20 cellular contexts compared by ENCODE assay signal in the genomic region with DNA sequence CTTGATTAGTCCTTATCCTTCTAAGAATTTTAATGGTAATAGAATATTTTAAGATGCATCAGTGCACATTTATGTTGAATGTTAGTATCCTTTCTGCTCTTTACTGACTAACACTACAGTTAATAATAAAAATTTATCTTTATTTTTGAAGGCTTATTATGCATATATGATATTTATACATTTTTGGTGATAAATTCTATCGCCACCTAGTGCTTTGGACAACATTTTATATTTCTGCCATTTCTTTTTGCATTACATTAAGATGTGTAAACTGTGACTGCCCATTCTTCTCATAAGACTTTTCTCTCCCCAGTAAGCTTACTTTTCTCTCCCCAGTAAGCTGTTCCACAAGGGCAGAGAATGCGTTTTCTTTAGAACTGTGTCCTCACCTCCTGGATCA.
DNase-seq lines count a peak whose midpoint lies in the region; ATAC-seq, FAIRE-seq and TF ChIP-seq lines count a peak whose summit lies in the region.
"Had no signal": no experiment of that assay in that cellular context is flagged by ENCODE, and none has a peak within 500 bp of the region (broad histone marks: within the 10 kb centered on the region; RNA-seq: fewer than 3 reads in every experiment).

No MANE protein-coding gene starts in this region.

- 12% methylated on average over 2 of the region's 2 CpGs for WGBS in HepG2 (ENCODE audit: low lambda C conversion rate)

- H3K4me2 ChIP-seq in PC-3 (ENCODE audit: low read length) (no peak overlapping the region), HepG2 (ENCODE audit: low read depth, low read length) (no peak overlapping the region)
- H3K4me2 ChIP-seq: A549 had no signal

- no peak for FAIRE-seq in HepG2 (lab: Jason Lieb, UNC)
- FAIRE-seq: A549, K562 had no signal

- no peak overlapping the region for H3K27ac Mint-ChIP-seq in HFFc6
- H3K27ac Mint-ChIP-seq: CD4-positive, alpha-beta T cell had no signal

- TF ChIP-seq CTCF in AG04450 (IDR thresholded peaks at IDR 0.05; ENCODE audit: low read depth, low read length): peak; percentile 22; the same call in 1 of the 2 replicates
- TF ChIP-seq CTCF in HFFc6 (IDR thresholded peaks at IDR 0.05): peak; percentile 60
- TF ChIP-seq CTCF in PC-3 (conservative IDR thresholded peaks at IDR 0.05; ENCODE audit: low read depth, low read length): peak; percentile 30; the same call in 1 of the 2 replicates
- TF ChIP-seq CTCF in foreskin keratinocyte (conservative IDR thresholded peaks at IDR 0.05): peak; percentile 44
- no peak for TF ChIP-seq CTCF in HepG2 (CRISPR knock-in tag; IDR thresholded peaks at IDR 0.05)

- intact Hi-C loops in PC-3 (cut with micrococcal nuclease) (loop anchor here (5.0 kb wide), 1 partner anchor 248 kb away; no protein-coding TSS in a partner anchor), HepG2 (cut with micrococcal nuclease; ENCODE audit: unreplicated experiment) (no loop called here)

- H3K9ac ChIP-seq in PC-3 (ENCODE audit: low read length) (no peak overlapping the region), HepG2 (ENCODE audit: insufficient read depth, low read depth, low read length) (no peak overlapping the region)

- no peaks in the 10 kb centered on the region for H4K20me1 ChIP-seq in PC-3 (ENCODE audit: low read length)
- no peaks in the 10 kb centered on the region for H4K20me1 ChIP-seq in HepG2 (ENCODE audit: insufficient read depth, low read length)

- peaks cover 20% of the 10 kb centered on the region for H3K4me1 Mint-ChIP-seq in HFFc6 (ENCODE audit: low read depth)

- no peaks in the 10 kb centered on the region for H3K9me3 ChIP-seq in AG04450 (ENCODE audit: control insufficient read depth, insufficient read depth, low read length)
- no peaks in the 10 kb centered on the region for H3K9me3 ChIP-seq in PC-3 (ENCODE audit: low read length)
- H3K9me3 ChIP-seq in HepG2 (ENCODE audit: low read length): no peaks in the 10 kb centered on the region
- H3K9me3 ChIP-seq: A549, Peyer's patch, SJCRH30 had no signal

- DNase-seq in AG04450 (ENCODE audit: low read depth, low spot score): no peak
- no peak for DNase-seq in HFFc6
- no peak for DNase-seq in PC-3
- DNase-seq in foreskin keratinocyte: no peak
- DNase-seq in HepG2 (ENCODE audit: low spot score): no peak
- DNase-seq in activated CD8-positive, alpha-beta memory T cell treated with anti-CD3 and anti-CD28 coated beads for 24 hours: no peak
- DNase-seq in NAMALWA (ENCODE audit: low spot score): no peak
- no peak for DNase-seq in amniotic stem cell (lab: John Stamatoyannopoulos, UW)
- DNase-seq: CD4-positive, alpha-beta T cell; DMS 273 treated with DMSO at 0.1 percent for 48 hours; DMS79 treated with DMSO at 0.1 percent for 48 hours; H7; NCI-H1105; NCI-H2029 treated with DMSO at 0.1 percent for 48 hours; NCI-H2171; NCI-H524 treated with DMSO at 0.1 percent for 48 hours; Peyer's patch; SJCRH30 had no signal

- CTCF ChIA-PET in AG04450 (lab: Charles Lee) (interaction anchor here (0.6 to 0.7 kb wide), 2 partner anchors 208 to 251 kb away, joined by 3 read pairs; no protein-coding TSS in a partner anchor), PC-3 (lab: Charles Lee) (no interaction called here), HepG2 (lab: Yijun Ruan, JAX; ENCODE audit: low intra/inter-chr PET ratio, low total read pairs) (no interaction called here)

- H3K4me3 Mint-ChIP-seq in HFFc6: no peak overlapping the region
- H3K4me3 Mint-ChIP-seq: CD4-positive, alpha-beta T cell had no signal

- H3K27me3 ChIP-seq in AG04450 (ENCODE audit: control insufficient read depth, insufficient read depth, low read length) (no peaks in the 10 kb centered on the region), PC-3 (ENCODE audit: low read length) (no peaks in the 10 kb centered on the region), foreskin keratinocyte (no peaks in the 10 kb centered on the region), HepG2 (ENCODE audit: control insufficient read depth in 1 of 2, insufficient read depth in 2 of 2, low read length in 2 of 2) (no peaks in the 10 kb centered on the region)
- H3K27me3 ChIP-seq: Peyer's patch, SJCRH30 had no signal

- no peaks in the 10 kb centered on the region; the same call in 1 of the 2 replicates for H3K27me3 Mint-ChIP-seq in HFFc6 (ENCODE audit: insufficient read depth)
- H3K27me3 Mint-ChIP-seq: CD4-positive, alpha-beta T cell had no signal

- no peaks in the 10 kb centered on the region for H3K9me3 Mint-ChIP-seq in HFFc6

- H3K4me1 ChIP-seq in PC-3 (ENCODE audit: insufficient read depth, low read length) (no peaks in the 10 kb centered on the region), foreskin keratinocyte (no peaks in the 10 kb centered on the region), HepG2 (ENCODE audit: insufficient read depth, low read length) (no peaks in the 10 kb centered on the region)
- H3K4me1 ChIP-seq: A549, Peyer's patch, SJCRH30 had no signal

- H3K36me3 ChIP-seq in PC-3 (ENCODE audit: low read depth, low read length) (no peaks in the 10 kb centered on the region), HepG2 (replicated peaks in 1 of 2; ENCODE audit: control insufficient read depth in 1 of 2, insufficient read depth in 2 of 2, low read length in 2 of 2) (no peaks in the 10 kb centered on the region)
- H3K36me3 ChIP-seq: Peyer's patch, SJCRH30 had no signal

- TF ChIP-seq RAD21 in HepG2 (CRISPR knock-in tag; IDR thresholded peaks at IDR 0.05): no peak

- no peaks in the 10 kb centered on the region for H3K36me3 Mint-ChIP-seq in HFFc6 (ENCODE audit: low read depth)

- TF ChIP-seq EP300 in HepG2 (IDR thresholded peaks at IDR 0.05; ENCODE audit: low read depth in 2 of 2, low read length in 2 of 2): no peak
- TF ChIP-seq EP300 in HepG2 (CRISPR knock-in tag; IDR thresholded peaks at IDR 0.05; ENCODE audit: borderline replicate concordance): no peak

- in situ Hi-C loops in HepG2 (cut with HindIII; ENCODE audit: extremely low pct_ligation_motif_present, low pct_unique_long_range_greater_than_20kb): no loop called here

- H3K79me2 ChIP-seq in PC-3 (ENCODE audit: low read length): no peaks in the 10 kb centered on the region
- H3K79me2 ChIP-seq in HepG2 (ENCODE audit: insufficient read depth, low read length): no peaks in the 10 kb centered on the region

- H3K4me3 ChIP-seq in AG04450 (ENCODE audit: low read depth, low read length) (no peak overlapping the region), PC-3 (ENCODE audit: low read length) (no peak overlapping the region), HepG2 (replicated peaks in 1 of 3; ENCODE audit: insufficient read depth in 1 of 3, low read depth in 2 of 3, low read length in 3 of 3) (no peak overlapping the region)
- H3K4me3 ChIP-seq: A549, K562, Peyer's patch, SJCRH30 had no signal

- H3K9me2 ChIP-seq in PC-3 (replicated peaks; ENCODE audit: low read length): no peaks in the 10 kb centered on the region

- no peak overlapping the region for H3K27ac ChIP-seq in AG04450 (ENCODE audit: low read depth, low read length)
- H3K27ac ChIP-seq in PC-3 (ENCODE audit: low read length): no peak overlapping the region
- no peak overlapping the region for H3K27ac ChIP-seq in foreskin keratinocyte
- H3K27ac ChIP-seq in HepG2 (ENCODE audit: extremely low read length, insufficient read depth, low read length): no peak overlapping the region
- H3K27ac ChIP-seq: A549, Peyer's patch, SJCRH30 had no signal

- H2AFZ ChIP-seq in PC-3 (ENCODE audit: low read length) (no peak overlapping the region), HepG2 (ENCODE audit: low read length) (no peak overlapping the region)

- ATAC-seq in PC-3: no peak
- no peak for ATAC-seq in foreskin keratinocyte
- no peak for ATAC-seq in HepG2
- ATAC-seq: A549, K562 had no signal

- no peak for TF ChIP-seq POLR2A in HepG2 (IDR thresholded peaks at IDR 0.05; ENCODE audit: insufficient read depth in 1 of 2, low read depth in 2 of 2, low read length in 2 of 2)

- POLR2A ChIA-PET in AG04450 (lab: Yijun Ruan, JAX) (interaction anchor here (0.7 kb wide), 1 partner anchor 234 kb away, joined by 3 read pairs; no protein-coding TSS in a partner anchor), PC-3 (lab: Charles Lee; ENCODE audit: unreplicated experiment) (no interaction called here), HepG2 (lab: Yijun Ruan, JAX) (no interaction called here)

- no peaks in the 10 kb centered on the region for H3F3A ChIP-seq in PC-3 (ENCODE audit: low read length, unreplicated experiment)

- BruUV-seq in PC-3 (replicated peaks; lab: Mats Ljungman, UMichigan): no TSS peak
- BruUV-seq in HepG2 (replicated peaks; lab: Mats Ljungman, UMichigan): no TSS peak

TF ChIP-seq in HepG2, 621 proteins besides CTCF, POLR2A, EP300 and RAD21 (continues in another document):
- no peak for TF ChIP-seq BRD4 (CRISPR knock-in tag; IDR thresholded peaks at IDR 0.05)
- TF ChIP-seq, protein P1, sequence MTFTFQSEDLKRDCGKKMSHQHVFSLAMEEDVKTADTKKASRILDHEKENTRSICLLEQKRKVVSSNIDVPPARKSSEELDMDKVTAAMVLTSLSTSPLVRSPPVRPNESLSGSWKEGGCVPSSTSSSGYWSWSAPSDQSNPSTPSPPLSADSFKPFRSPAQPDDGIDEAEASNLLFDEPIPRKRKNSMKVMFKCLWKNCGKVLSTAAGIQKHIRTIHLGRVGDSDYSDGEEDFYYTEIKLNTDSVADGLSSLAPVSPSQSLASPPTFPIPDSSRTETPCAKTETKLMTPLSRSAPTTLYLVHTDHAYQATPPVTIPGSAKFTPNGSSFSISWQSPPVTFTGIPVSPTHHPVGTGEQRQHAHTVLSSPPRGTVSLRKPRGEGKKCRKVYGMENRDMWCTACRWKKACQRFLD (CRISPR knock-in tag; IDR thresholded peaks at IDR 0.05; ENCODE audit: borderline replicate concordance): no peak
- TF ChIP-seq RFX3 (CRISPR knock-in tag; IDR thresholded peaks at IDR 0.05): no peak
- TF ChIP-seq, protein P2, sequence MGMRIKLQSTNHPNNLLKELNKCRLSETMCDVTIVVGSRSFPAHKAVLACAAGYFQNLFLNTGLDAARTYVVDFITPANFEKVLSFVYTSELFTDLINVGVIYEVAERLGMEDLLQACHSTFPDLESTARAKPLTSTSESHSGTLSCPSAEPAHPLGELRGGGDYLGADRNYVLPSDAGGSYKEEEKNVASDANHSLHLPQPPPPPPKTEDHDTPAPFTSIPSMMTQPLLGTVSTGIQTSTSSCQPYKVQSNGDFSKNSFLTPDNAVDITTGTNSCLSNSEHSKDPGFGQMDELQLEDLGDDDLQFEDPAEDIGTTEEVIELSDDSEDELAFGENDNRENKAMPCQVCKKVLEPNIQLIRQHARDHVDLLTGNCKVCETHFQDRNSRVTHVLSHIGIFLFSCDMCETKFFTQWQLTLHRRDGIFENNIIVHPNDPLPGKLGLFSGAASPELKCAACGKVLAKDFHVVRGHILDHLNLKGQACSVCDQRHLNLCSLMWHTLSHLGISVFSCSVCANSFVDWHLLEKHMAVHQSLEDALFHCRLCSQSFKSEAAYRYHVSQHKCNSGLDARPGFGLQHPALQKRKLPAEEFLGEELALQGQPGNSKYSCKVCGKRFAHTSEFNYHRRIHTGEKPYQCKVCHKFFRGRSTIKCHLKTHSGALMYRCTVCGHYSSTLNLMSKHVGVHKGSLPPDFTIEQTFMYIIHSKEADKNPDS (CRISPR knock-in tag; IDR thresholded peaks at IDR 0.05): no peak
- no peak for TF ChIP-seq MTA1 (CRISPR knock-in tag; IDR thresholded peaks at IDR 0.05; ENCODE audit: borderline replicate concordance)
- no peak for TF ChIP-seq RARG (CRISPR knock-in tag; IDR thresholded peaks at IDR 0.05; ENCODE audit: low read depth)
